Comparison of ENCODE assay signal across 22 cellular contexts in genomic region chr13:29684441-29684840, GRCh38.
DNase-seq lines count a peak whose midpoint lies in the region; TF ChIP-seq lines count a peak whose summit lies in the region.
"Had no signal": no experiment of that assay in that cellular context is flagged by ENCODE, and none has a peak within 500 bp of the region (broad histone marks: within the 10 kb centered on the region; RNA-seq: fewer than 3 reads in every experiment).

No MANE protein-coding gene starts in this region.

- no peaks in the 10 kb centered on the region for H3K4me1 Mint-ChIP-seq in activated CD4-positive, alpha-beta T cell treated with anti-CD3 and anti-CD28 coated beads, Interleukin-2, amount 10 ng/mL, durations not matched to agents 24 days and 14 days
- H3K4me1 Mint-ChIP-seq: naive B cell had no signal

- H3K9me3 Mint-ChIP-seq in activated CD4-positive, alpha-beta T cell treated with anti-CD3 and anti-CD28 coated beads, Interleukin-2, amount 10 ng/mL, durations not matched to agents 24 days and 14 days, result no peaks in the 10 kb centered on the region

- WGBS in hepatocyte (ENCODE audit: low lambda C conversion rate, missing lambda C conversion rate), result 88% methylated on average over 1 of the region's 1 CpG

- no peak overlapping the region for H3K27ac ChIP-seq in hepatocyte
- H3K27ac ChIP-seq: coronary artery, lower lobe of right lung, pancreas, VCaP had no signal

- no peak overlapping the region for H2AFZ ChIP-seq in hepatocyte

- no peaks in the 10 kb centered on the region for H4K20me1 ChIP-seq in hepatocyte (ENCODE audit: insufficient read depth, poor library complexity, severe bottlenecking)

- no peak for TF ChIP-seq CTCF in hepatocyte (IDR thresholded peaks at IDR 0.05; ENCODE audit: poor library complexity)

- H3K9me3 ChIP-seq in hepatocyte (ENCODE audit: low read depth), result no peaks in the 10 kb centered on the region
- H3K9me3 ChIP-seq: lower lobe of right lung, pancreas had no signal

- intact Hi-C loops in activated CD4-positive, alpha-beta T cell treated with anti-CD3 and anti-CD28 coated beads, Interleukin-2, amount 10 ng/mL, durations not matched to agents 24 days and 14 days (cut with micrococcal nuclease), result no loop called here

- DNase-seq in EH (ENCODE audit: low read depth) (peak; percentile 75), RKO (ENCODE audit: low spot score) (peak; percentile 28), dermis blood vessel endothelial cell (peak; percentile 48), myocyte (ENCODE audit: low read depth) (peak; percentile 59), hepatocyte (ENCODE audit: low spot score) (no peak)
- DNase-seq in activated CD4-positive, alpha-beta T cell treated with anti-CD3 and anti-CD28 coated beads, Interleukin-2, amount 10 ng/mL, durations not matched to agents 24 days and 14 days, result no peak
- DNase-seq in stimulated activated CD4-positive, alpha-beta T cell treated with anti-CD3 and anti-CD28 coated beads, Interleukin-4, amount 100 ng/mL, for 1 hour, result no peak
- DNase-seq: activated CD4-positive, alpha-beta memory T cell treated with anti-CD3 and anti-CD28 coated beads for 36 hours; activated naive CD4-positive, alpha-beta T cell; AML-193; aorta; glutamatergic neuron; lower lobe of right lung; naive B cell; NCI-H1436 treated with DMSO at 0.1 percent for 48 hours; NCI-H2227 treated with DMSO at 0.1 percent for 48 hours; pancreas; RPMI8226; stimulated activated CD4-positive, alpha-beta T cell treated with anti-CD3 and anti-CD28 coated beads, Interleukin-2, amount 100 ng/mL, for 24 hours; T-helper 1 cell had no signal

- no peaks in the 10 kb centered on the region for H3K27me3 ChIP-seq in hepatocyte
- H3K27me3 ChIP-seq: pancreas had no signal

- H3K36me3 ChIP-seq in hepatocyte (replicated peaks; ENCODE audit: insufficient read depth, low read depth), result no peaks in the 10 kb centered on the region
- H3K36me3 ChIP-seq: lower lobe of right lung, pancreas had no signal

- H3K36me3 Mint-ChIP-seq in activated CD4-positive, alpha-beta T cell treated with anti-CD3 and anti-CD28 coated beads, Interleukin-2, amount 10 ng/mL, durations not matched to agents 24 days and 14 days (ENCODE audit: low read depth), result no peaks in the 10 kb centered on the region
- H3K36me3 Mint-ChIP-seq: activated CD4-positive, alpha-beta memory T cell treated with anti-CD3 and anti-CD28 coated beads for 36 hours; naive B cell had no signal

- H3K4me1 ChIP-seq in hepatocyte (ENCODE audit: insufficient read depth), result no peaks in the 10 kb centered on the region
- H3K4me1 ChIP-seq: lower lobe of right lung had no signal

- no peak overlapping the region for H3K4me2 ChIP-seq in hepatocyte

- no peaks in the 10 kb centered on the region for H3K79me2 ChIP-seq in hepatocyte

- peaks cover 16% of the 10 kb centered on the region for H3K27me3 Mint-ChIP-seq in activated CD4-positive, alpha-beta T cell treated with anti-CD3 and anti-CD28 coated beads, Interleukin-2, amount 10 ng/mL, durations not matched to agents 24 days and 14 days

- H3K4me3 ChIP-seq in hepatocyte, result no peak overlapping the region
- H3K4me3 ChIP-seq: coronary artery, lower lobe of right lung, pancreas had no signal

- H3K9me2 ChIP-seq in hepatocyte (replicated peaks; ENCODE audit: insufficient read depth), result no peaks in the 10 kb centered on the region

- no peak overlapping the region for H3K4me3 Mint-ChIP-seq in activated CD4-positive, alpha-beta T cell treated with anti-CD3 and anti-CD28 coated beads, Interleukin-2, amount 10 ng/mL, durations not matched to agents 24 days and 14 days
- H3K4me3 Mint-ChIP-seq: activated CD4-positive, alpha-beta memory T cell treated with anti-CD3 and anti-CD28 coated beads for 36 hours; naive B cell had no signal

- H3K27ac Mint-ChIP-seq in activated CD4-positive, alpha-beta T cell treated with anti-CD3 and anti-CD28 coated beads, Interleukin-2, amount 10 ng/mL, durations not matched to agents 24 days and 14 days, result no peak overlapping the region
- H3K27ac Mint-ChIP-seq: activated CD4-positive, alpha-beta memory T cell treated with anti-CD3 and anti-CD28 coated beads for 36 hours had no signal

Comparison
In these comparisons a context has a peak if more than half of its experiments do, and no peak if none do; other contexts are left out.
1. DNase-seq: peak in EH (single experiment), RKO (single experiment), dermis blood vessel endothelial cell (single experiment) and myocyte (single experiment); none in hepatocyte (single experiment), activated CD4-positive, alpha-beta T cell treated with anti-CD3 and anti-CD28 coated beads, Interleukin-2, amount 10 ng/mL, durations not matched to agents 24 days and 14 days (single experiment) and stimulated activated CD4-positive, alpha-beta T cell treated with anti-CD3 and anti-CD28 coated beads, Interleukin-4, amount 100 ng/mL, for 1 hour (single experiment).